Comparison of ENCODE assay signal across 26 cellular contexts in genomic region chr20:37849169-37849568, GRCh38. TPM values are rescaled to one million over a fixed set of nuclear protein-coding genes. Genes with fewer than 3 reads are reported as not detected.
"Had no signal": no experiment of that assay in that cellular context is flagged by ENCODE, and none has a peak within 500 bp of the region (broad histone marks: within the 10 kb centered on the region; RNA-seq: fewer than 3 reads in every experiment).

No MANE protein-coding gene starts in this region.

- H3K4me1 ChIP-seq: right lobe of liver, tibial nerve, uterus had no signal

- H3K36me3 ChIP-seq: ovary, right atrium auricular region, uterus had no signal

- ATAC-seq: natural killer cell; right lobe of liver; stimulated activated memory B cell treated with anti-CD40 and anti-IgM and Interleukin-4, amounts not matched to agents 10 μg/mL and 1 μg/mL and 100 μg/mL, for 72 hours; stimulated activated naive CD8-positive, alpha-beta T cell treated with anti-CD3 and anti-CD28 coated beads, Interleukin-15, amount 100 ng/mL, for 72 hours had no signal

- H3K27me3 Mint-ChIP-seq: naive B cell; progenitor cell of endocrine pancreas; stimulated activated memory B cell treated with anti-CD40 and anti-IgM and Interleukin-4, amounts not matched to agents 10 μg/mL and 1 μg/mL and 100 μg/mL, for 72 hours; stimulated activated naive CD8-positive, alpha-beta T cell treated with anti-CD3 and anti-CD28 coated beads, Interleukin-15, amount 100 ng/mL, for 72 hours; type B pancreatic cell had no signal

- H3K9me3 ChIP-seq: left ventricle myocardium inferior, ovary, right atrium auricular region, right lobe of liver, tibial nerve, uterus had no signal

- H3K27me3 ChIP-seq: ovary, right atrium auricular region, right lobe of liver, tibial nerve, uterus had no signal

- H3K9me3 Mint-ChIP-seq: mesothelial cell of epicardium; naive B cell; natural killer cell; nephron progenitor cell; stimulated activated memory B cell treated with anti-CD40 and anti-IgM and Interleukin-4, amounts not matched to agents 10 μg/mL and 1 μg/mL and 100 μg/mL, for 72 hours; stimulated activated naive CD8-positive, alpha-beta T cell treated with anti-CD3 and anti-CD28 coated beads, Interleukin-15, amount 100 ng/mL, for 72 hours; type B pancreatic cell had no signal

- H3K4me2 ChIP-seq: smooth muscle cell had no signal

- H3K4me3 ChIP-seq: left ventricle myocardium inferior, lung, ovary, right atrium auricular region, right lobe of liver, smooth muscle cell, tibial nerve, uterus had no signal

- H3K27ac ChIP-seq: left ventricle myocardium inferior, ovary, right atrium auricular region, right lobe of liver, tibial nerve, uterus had no signal

- H3K4me3 Mint-ChIP-seq: mesothelial cell of epicardium; naive B cell; natural killer cell; stimulated activated memory B cell treated with anti-CD40 and anti-IgM and Interleukin-4, amounts not matched to agents 10 μg/mL and 1 μg/mL and 100 μg/mL, for 72 hours; stimulated activated naive CD8-positive, alpha-beta T cell treated with anti-CD3 and anti-CD28 coated beads, Interleukin-15, amount 100 ng/mL, for 72 hours; type B pancreatic cell had no signal

- H3K4me1 Mint-ChIP-seq: natural killer cell; stimulated activated naive CD8-positive, alpha-beta T cell treated with anti-CD3 and anti-CD28 coated beads, Interleukin-15, amount 100 ng/mL, for 72 hours had no signal

- H3K27ac Mint-ChIP-seq: mesothelial cell of epicardium; natural killer cell; progenitor cell of endocrine pancreas; stimulated activated memory B cell treated with anti-CD40 and anti-IgM and Interleukin-4, amounts not matched to agents 10 μg/mL and 1 μg/mL and 100 μg/mL, for 72 hours; type B pancreatic cell had no signal

- DNase-seq: islet precursor cell; left ventricle myocardium inferior; mesendoderm; naive B cell; natural killer cell; nephron progenitor cell; ovary; right lobe of liver; stimulated activated CD4-positive, alpha-beta T cell treated with anti-CD3 and anti-CD28 coated beads, Interleukin-1b, Interleukin-23, amount 100 ng/mL, for 48 hours; stimulated activated CD4-positive, alpha-beta T cell treated with anti-CD3 and anti-CD28 coated beads, Interleukin-2, amount 100 ng/mL, for 48 hours; stimulated activated CD4-positive, alpha-beta T cell treated with anti-CD3 and anti-CD28 coated beads, Interleukin-4, amount 100 ng/mL, for 4 hours; stimulated activated CD8-positive, alpha-beta memory T cell treated with anti-CD3 and anti-CD28 coated beads, Interleukin-4, amount 100 ng/mL, for 48 hours; stimulated activated naive CD4-positive, alpha-beta T cell treated with Interleukin-2 at 50 U/mL for 16 hours; stimulated activated naive CD8-positive, alpha-beta T cell treated with anti-CD3 and anti-CD28 coated beads, Interleukin-15, amount 100 ng/mL, for 72 hours; substantia nigra; uterus had no signal

RNA-seq across cellular contexts. Expression of gene VSTM2L, which starts 53.8 kb away (rescaled TPM):
- total RNA-seq: mononuclear cell, skeletal muscle tissue had no signal
